In the genomic region with DNA sequence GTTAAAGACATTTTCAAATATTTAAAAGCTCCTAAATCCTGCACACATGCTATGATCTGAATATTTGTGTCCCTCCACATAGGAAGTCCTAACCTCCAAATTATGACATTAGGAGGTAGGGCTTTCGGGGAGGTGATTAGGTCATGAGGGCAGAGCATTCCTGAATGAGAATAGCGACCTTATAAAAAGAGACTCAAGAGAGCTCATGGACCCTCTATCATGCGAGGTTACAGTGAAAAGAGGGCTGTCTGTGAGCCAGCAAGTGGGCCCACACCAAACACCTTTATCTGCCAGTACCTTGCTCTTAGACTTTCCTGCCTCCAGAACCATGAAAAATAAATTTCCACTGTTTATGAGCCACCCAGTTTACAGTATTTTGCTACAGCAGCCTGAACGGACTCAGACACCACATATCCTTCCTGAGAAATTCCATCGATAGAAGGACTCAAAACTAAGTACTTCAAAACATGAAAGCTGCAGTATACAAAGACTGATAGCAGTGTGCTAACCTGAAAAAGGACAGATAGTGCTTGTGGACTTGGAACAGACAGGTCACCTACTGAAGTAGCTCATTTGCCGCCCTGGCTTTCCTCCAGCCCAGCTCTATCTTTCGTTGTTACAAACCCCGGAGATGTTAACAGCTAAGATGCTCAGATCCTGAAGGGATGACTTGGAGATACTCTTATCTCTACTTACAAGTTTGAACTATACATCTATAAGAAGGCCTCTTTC, we compare ENCODE assay signal across 17 cellular contexts. TPM values are rescaled to one million over a fixed set of nuclear protein-coding genes. Genes with fewer than 3 reads are reported as not detected.
DNase-seq lines count a peak whose midpoint lies in the region; ATAC-seq, FAIRE-seq and TF ChIP-seq lines count a peak whose summit lies in the region.
"Had no signal": no experiment of that assay in that cellular context is flagged by ENCODE, and none has a peak within 500 bp of the region (broad histone marks: within the 10 kb centered on the region; RNA-seq: fewer than 3 reads in every experiment).

No MANE protein-coding gene starts in this region.

- H3K27me3 Mint-ChIP-seq in MCF 10A (ENCODE audit: insufficient read depth, unreplicated experiment): no peaks in the 10 kb centered on the region
- H3K27me3 Mint-ChIP-seq: CD4-positive, alpha-beta T cell had no signal

- H2AFZ ChIP-seq in mammary epithelial cell (ENCODE audit: low read depth, low read length): no peak overlapping the region

- no peak for DNase-seq in MCF 10A (ENCODE audit: unreplicated experiment)
- no peak for DNase-seq in breast epithelium (ENCODE audit: low spot score in 2 of 2)
- DNase-seq in mammary epithelial cell: no peak
- no peak for DNase-seq in heart left ventricle
- peak; percentile 32 for DNase-seq in small intestine
- DNase-seq in kidney: no peak
- no peak for DNase-seq in dorsolateral prefrontal cortex
- DNase-seq: BE2C; CD4-positive, alpha-beta T cell; DMS53; NCI-H1048; NCI-H1436 treated with DMSO at 0.1 percent for 48 hours; NCI-H2081; NCI-H524 had no signal

- H3K4me3 Mint-ChIP-seq in MCF 10A (ENCODE audit: unreplicated experiment): no peak overlapping the region
- H3K4me3 Mint-ChIP-seq: CD4-positive, alpha-beta T cell had no signal

- H3K9me3 ChIP-seq in breast epithelium: no peaks in the 10 kb centered on the region
- no peaks in the 10 kb centered on the region for H3K9me3 ChIP-seq in mammary epithelial cell (replicated peaks; ENCODE audit: insufficient read depth, low read length)
- H3K9me3 ChIP-seq in heart left ventricle: peaks cover 0 to 2% (median 0%) of the 10 kb centered on the region in 12 donors
- H3K9me3 ChIP-seq in small intestine (ENCODE audit: control insufficient read depth, low read depth): no peaks in the 10 kb centered on the region
- no peaks in the 10 kb centered on the region for H3K9me3 ChIP-seq in kidney (ENCODE audit: control insufficient read depth in 1 of 2, low read length in 2 of 2)
- H3K9me3 ChIP-seq: BE2C had no signal

- H4K20me1 ChIP-seq in mammary epithelial cell (ENCODE audit: insufficient read depth, low read length): no peaks in the 10 kb centered on the region

- dilution Hi-C loops in mammary epithelial cell (cut with HindIII; ENCODE audit: low sequenced_read_pairs): no loop called here

- BruUV-seq in MCF 10A (replicated peaks; lab: Mats Ljungman, UMichigan) (no TSS peak), mammary epithelial cell (replicated peaks; lab: Mats Ljungman, UMichigan) (no TSS peak)

- peaks cover 4% of the 10 kb centered on the region for H3K9me3 Mint-ChIP-seq in MCF 10A (ENCODE audit: unreplicated experiment)
- H3K9me3 Mint-ChIP-seq: CD4-positive, alpha-beta T cell had no signal

- in situ Hi-C loops in mammary epithelial cell (cut with MboI; ENCODE audit: low sequenced_read_pairs in 2 of 2): no loop called here

- H3K36me3 ChIP-seq in breast epithelium: no peaks in the 10 kb centered on the region
- no peaks in the 10 kb centered on the region for H3K36me3 ChIP-seq in mammary epithelial cell (ENCODE audit: insufficient read depth, low read length)
- H3K36me3 ChIP-seq in heart left ventricle: no peaks in the 10 kb centered on the region
- no peaks in the 10 kb centered on the region for H3K36me3 ChIP-seq in small intestine (ENCODE audit: control insufficient read depth in 2 of 2, insufficient read depth in 2 of 2, low read length in 2 of 2)
- no peaks in the 10 kb centered on the region for H3K36me3 ChIP-seq in kidney (ENCODE audit: control insufficient read depth in 1 of 2, insufficient read depth in 2 of 2, low read length in 2 of 2)
- H3K36me3 ChIP-seq: BE2C had no signal

- H3K4me3 ChIP-seq in breast epithelium: no peak overlapping the region
- H3K4me3 ChIP-seq in mammary epithelial cell (replicated peaks in 1 of 3; ENCODE audit: insufficient read depth in 1 of 3, low read depth in 2 of 3, low read length in 3 of 3): no peak overlapping the region
- no peak overlapping the region for H3K4me3 ChIP-seq in heart left ventricle
- no peak overlapping the region for H3K4me3 ChIP-seq in small intestine (ENCODE audit: low read depth in 1 of 2, low read length in 2 of 2)
- no peak overlapping the region for H3K4me3 ChIP-seq in kidney (ENCODE audit: low read length in 2 of 2)
- no peak overlapping the region for H3K4me3 ChIP-seq in dorsolateral prefrontal cortex

- H3K27ac Mint-ChIP-seq in MCF 10A (ENCODE audit: low read depth, unreplicated experiment): peak overlapping the region; percentile 91
- H3K27ac Mint-ChIP-seq: CD4-positive, alpha-beta T cell had no signal

- peaks cover 38% of the 10 kb centered on the region for H3K4me1 Mint-ChIP-seq in MCF 10A (ENCODE audit: insufficient read depth, unreplicated experiment)

- WGBS in mammary epithelial cell (ENCODE audit: low coverage, missing lambda C conversion rate): 95% methylated on average over 8 of the region's 8 CpGs
- 41 to 65% (median 52%) methylated on average over 8 of the region's 8 CpGs for WGBS in heart left ventricle, 4 donors
- 84 to 89% (median 85%) methylated on average over 8 of the region's 8 CpGs for WGBS in small intestine, 3 donors

- H3K9ac ChIP-seq in mammary epithelial cell (ENCODE audit: insufficient read depth, low read length): no peak overlapping the region
- H3K9ac ChIP-seq in kidney (ENCODE audit: low read length in 2 of 2): no peak overlapping the region
- H3K9ac ChIP-seq: KMS-11 had no signal

- H3K4me1 ChIP-seq in breast epithelium (no peaks in the 10 kb centered on the region), mammary epithelial cell (ENCODE audit: insufficient read depth, low read length) (peaks cover 20% of the 10 kb centered on the region), heart left ventricle (peaks cover 0 to 66% (median 9%) of the 10 kb centered on the region in 12 donors), small intestine (ENCODE audit: control insufficient read depth in 2 of 2, insufficient read depth in 1 of 2, low read depth in 1 of 2, low read length in 1 of 2) (no peaks in the 10 kb centered on the region), kidney (ENCODE audit: control insufficient read depth in 1 of 2, insufficient read depth in 1 of 2, low read depth in 1 of 2, low read length in 2 of 2) (no peaks in the 10 kb centered on the region)
- H3K4me1 ChIP-seq: BE2C had no signal

- H3K4me2 ChIP-seq in mammary epithelial cell (ENCODE audit: insufficient read depth, low read depth, low read length): no peak overlapping the region
- H3K4me2 ChIP-seq: KMS-11 had no signal

- peaks cover 98% of the 10 kb centered on the region for H3K79me2 ChIP-seq in mammary epithelial cell (ENCODE audit: insufficient read depth, low read length)

- no peaks in the 10 kb centered on the region for H3K27me3 ChIP-seq in breast epithelium
- H3K27me3 ChIP-seq in mammary epithelial cell (ENCODE audit: insufficient read depth, low read length): no peaks in the 10 kb centered on the region
- H3K27me3 ChIP-seq in heart left ventricle: no peaks in the 10 kb centered on the region
- no peaks in the 10 kb centered on the region for H3K27me3 ChIP-seq in small intestine (ENCODE audit: control insufficient read depth in 2 of 2, insufficient read depth in 2 of 2, low read length in 2 of 2)
- no peaks in the 10 kb centered on the region for H3K27me3 ChIP-seq in dorsolateral prefrontal cortex
- H3K27me3 ChIP-seq: BE2C had no signal

- TF ChIP-seq CTCF in MCF 10A (IDR thresholded peaks at IDR 0.05; ENCODE audit: unreplicated experiment): no peak
- TF ChIP-seq CTCF in breast epithelium (IDR thresholded peaks at IDR 0.05): no peak
- no peak for TF ChIP-seq CTCF in mammary epithelial cell (conservative IDR thresholded peaks at IDR 0.05 in 1 of 2, IDR thresholded peaks at IDR 0.05 in 1 of 2; ENCODE audit: extremely low read depth in 1 of 2, insufficient read depth in 1 of 2, low read depth in 1 of 2, low read length in 2 of 2)
- TF ChIP-seq CTCF in heart left ventricle (IDR thresholded peaks at IDR 0.05): no peak
- no peak for TF ChIP-seq CTCF in kidney (IDR thresholded peaks at IDR 0.05; ENCODE audit: borderline replicate concordance, extremely low read depth, insufficient read depth)
- TF ChIP-seq CTCF in dorsolateral prefrontal cortex (IDR thresholded peaks at IDR 0.05 in 54 of 56, conservative IDR thresholded peaks at IDR 0.05 in 2 of 56; ENCODE audit: low read depth in 1 of 56, partially characterized antibody in 56 of 56): no peak

- H3K27ac ChIP-seq in breast epithelium (no peak overlapping the region), mammary epithelial cell (ENCODE audit: insufficient read depth, low read depth, low read length) (peak overlapping the region; percentile 98), heart left ventricle (peak overlapping the region in 5 of 12 donors; percentile 2 to 43 (median 15)), small intestine (ENCODE audit: low read depth in 1 of 2, low read length in 1 of 2) (no peak overlapping the region), kidney (ENCODE audit: low read depth in 2 of 2, low read length in 2 of 2) (no peak overlapping the region), dorsolateral prefrontal cortex (no peak overlapping the region)
- H3K27ac ChIP-seq: 22Rv1, KMS-11 had no signal

- peak in 3 of 4 donors; percentile 30 to 46 (median 40) for ATAC-seq in heart left ventricle
- no peak for ATAC-seq in GM18502 (IDR thresholded peaks at IDR 0.05; ENCODE audit: poor library complexity, unreplicated experiment)

- FAIRE-seq in small intestine (lab: Jason Lieb, UNC): no peak
- no peak for FAIRE-seq in kidney (lab: Jason Lieb, UNC)

- no peaks in the 10 kb centered on the region for H3K36me3 Mint-ChIP-seq in MCF 10A (ENCODE audit: insufficient read depth, unreplicated experiment)

- POLR2A ChIA-PET in MCF 10A (lab: Yijun Ruan, JAX): interaction anchor here (1.3 to 9.5 kb wide), 2 partner anchors 13 to 16 kb away, joined by 3 to 108 read pairs; partner anchors contain the start of genes FAM210A and RNMT

- CTCF ChIA-PET in MCF 10A (lab: Yijun Ruan, JAX): no interaction called here
- CTCF ChIA-PET in mammary epithelial cell (lab: Charles Lee; ENCODE audit: low non-redundant PET): no interaction called here

- TF ChIP-seq POLR2A in breast epithelium (IDR thresholded peaks at IDR 0.05) (no peak), heart left ventricle (IDR thresholded peaks at IDR 0.05) (no peak)

- intact Hi-C loops in MCF 10A (cut with micrococcal nuclease) (no loop called here), breast epithelium (cut with DNase I; ENCODE audit: low total_unique reads) (no loop called here), mammary epithelial cell (cut with micrococcal nuclease) (loop anchor here (10.0 kb wide), 1 partner anchor 1262 kb away; no protein-coding TSS in a partner anchor), heart left ventricle (cut with DNase I) (loop anchor here in 1 of 10 donors (10.0 kb wide), 1 partner anchor 128 kb away; no protein-coding TSS in a partner anchor), kidney (cut with DNase I) (no loop called here), dorsolateral prefrontal cortex (cut with DNase I) (no loop called here)

RNA-seq across cellular contexts. Expression of gene FAM210A, which starts 13.8 kb away (rescaled TPM):
- total RNA-seq in MCF 10A (2022) (31.2 and 35.5 TPM in 2 replicates), breast epithelium (10 to 100 TPM in 2 of 3 donors, 1 to 10 TPM in 1; 7.7 to 15.1 (median 10.5) TPM), mammary epithelial cell (10 to 100 TPM; 37.8 to 40.2 TPM), heart left ventricle (10 to 100 TPM; 29.3 to 66.4 (median 48.7) TPM), kidney (13.7 TPM), dorsolateral prefrontal cortex (10 to 100 TPM; 10.7 to 22.2 (median 16.6) TPM)
- polyA plus RNA-seq in mammary epithelial cell (28.5 TPM), heart left ventricle (10 to 100 TPM; 14.0 to 26.1 TPM), small intestine (1 to 10 TPM; 4.3 to 9.9 (median 5.1) TPM), kidney (ENCODE audit: insufficient read depth, low read depth, low replicate concordance) (18.0 TPM)
- 35.6 TPM for polyA minus RNA-seq in mammary epithelial cell

RNA-seq across cellular contexts. Expression of gene RNMT, which starts 13.9 kb away (rescaled TPM):
- total RNA-seq in MCF 10A (2022): 38.4 and 53.0 TPM in 2 replicates
- 10 to 100 TPM; 20.5 to 36.0 (median 23.9) TPM for total RNA-seq in breast epithelium
- 10 to 100 TPM; 32.8 to 37.6 TPM for total RNA-seq in mammary epithelial cell
- polyA plus RNA-seq in mammary epithelial cell: 13.2 TPM
- polyA minus RNA-seq in mammary epithelial cell: 6.7 TPM
- 10 to 100 TPM; 19.9 to 38.0 (median 26.6) TPM for total RNA-seq in heart left ventricle
- polyA plus RNA-seq in heart left ventricle: 10 to 100 TPM; 14.8 to 18.2 TPM
- polyA plus RNA-seq in small intestine: 1 to 10 TPM; 8.4 to 9.8 (median 9.5) TPM
- 32.4 TPM for total RNA-seq in kidney
- 16.5 TPM for polyA plus RNA-seq in kidney (ENCODE audit: insufficient read depth, low read depth, low replicate concordance)
- total RNA-seq in dorsolateral prefrontal cortex: 10 to 100 TPM; 25.2 to 79.9 (median 53.7) TPM
